ENCODE assay signal across 22 cellular contexts in genomic region chr19:54253331-54254194, GRCh38. TPM values are rescaled to one million over a fixed set of nuclear protein-coding genes. Genes with fewer than 3 reads are reported as not detected.
"Had no signal": no experiment of that assay in that cellular context is flagged by ENCODE, and none has a peak within 500 bp of the region (broad histone marks: within the 10 kb centered on the region; RNA-seq: fewer than 3 reads in every experiment).

No MANE protein-coding gene starts in this region.

- H3K9me3 Mint-ChIP-seq: naive thymus-derived CD8-positive, alpha-beta T cell had no signal

- H3K4me3 Mint-ChIP-seq: naive thymus-derived CD8-positive, alpha-beta T cell had no signal

- H3K9me3 ChIP-seq: colonic mucosa, mucosa of descending colon, pancreas, prostate gland, thoracic aorta had no signal

- H3K4me1 Mint-ChIP-seq: naive thymus-derived CD8-positive, alpha-beta T cell had no signal

- DNase-seq: cerebellar nuclear complex; colonic mucosa; effector CD4-positive, alpha-beta T cell; foreskin melanocyte; hippocampal formation; mammary epithelial cell; mucosa of descending colon; naive thymus-derived CD8-positive, alpha-beta T cell; nucleus accumbens; retina; stimulated activated CD4-positive, alpha-beta T cell treated with anti-CD3 and anti-CD28 coated beads, Interleukin-2, amount 100 ng/mL, for 24 hours; stimulated activated CD4-positive, alpha-beta T cell treated with anti-CD3 and anti-CD28 coated beads, Interleukin-4, amount 100 ng/mL, for 4 hours; stimulated activated naive CD4-positive, alpha-beta T cell treated with Interleukin-2 at 50 U/mL for 16 hours; trophoblast cell had no signal

- H3K36me3 Mint-ChIP-seq: naive thymus-derived CD8-positive, alpha-beta T cell had no signal

- ATAC-seq: left lobe of liver; mucosa of descending colon; naive thymus-derived CD8-positive, alpha-beta T cell; pancreas; sciatic nerve had no signal

- H3K27ac Mint-ChIP-seq: naive thymus-derived CD8-positive, alpha-beta T cell had no signal

- H3K4me1 ChIP-seq: colonic mucosa, pancreas, prostate gland had no signal

- H3K36me3 ChIP-seq: colonic mucosa, pancreas, prostate gland, thoracic aorta had no signal

- H3K4me3 ChIP-seq: colonic mucosa, mucosa of descending colon, pancreas, prostate gland, skin epidermis, thoracic aorta had no signal

- H3K27ac ChIP-seq: colonic mucosa, pancreas, prostate gland, skin epidermis, thoracic aorta had no signal

RNA-seq across cellular contexts. Expression of gene LILRB5, which starts 3.5 kb away (rescaled TPM):
- total RNA-seq: dermis microvascular lymphatic vessel endothelial cell, mammary epithelial cell had no signal
- polyA plus RNA-seq: mammary epithelial cell; naive thymus-derived CD8-positive, alpha-beta T cell; neural cell had no signal

RNA-seq across cellular contexts. Expression of gene LILRA6, which starts 11.0 kb away (rescaled TPM):
- total RNA-seq: dermis microvascular lymphatic vessel endothelial cell, mammary epithelial cell had no signal
- polyA plus RNA-seq: mammary epithelial cell; naive thymus-derived CD8-positive, alpha-beta T cell; neural cell had no signal

RNA-seq across cellular contexts. Expression of gene LILRB2, which starts 27.3 kb away (rescaled TPM):
- total RNA-seq: dermis microvascular lymphatic vessel endothelial cell, mammary epithelial cell had no signal
- polyA plus RNA-seq: mammary epithelial cell; naive thymus-derived CD8-positive, alpha-beta T cell; neural cell had no signal

RNA-seq across cellular contexts. Expression of gene LILRB3, which starts 30.8 kb away (rescaled TPM):
- total RNA-seq: dermis microvascular lymphatic vessel endothelial cell, mammary epithelial cell had no signal
- polyA plus RNA-seq: mammary epithelial cell; naive thymus-derived CD8-positive, alpha-beta T cell; neural cell had no signal
